In the genomic region with DNA sequence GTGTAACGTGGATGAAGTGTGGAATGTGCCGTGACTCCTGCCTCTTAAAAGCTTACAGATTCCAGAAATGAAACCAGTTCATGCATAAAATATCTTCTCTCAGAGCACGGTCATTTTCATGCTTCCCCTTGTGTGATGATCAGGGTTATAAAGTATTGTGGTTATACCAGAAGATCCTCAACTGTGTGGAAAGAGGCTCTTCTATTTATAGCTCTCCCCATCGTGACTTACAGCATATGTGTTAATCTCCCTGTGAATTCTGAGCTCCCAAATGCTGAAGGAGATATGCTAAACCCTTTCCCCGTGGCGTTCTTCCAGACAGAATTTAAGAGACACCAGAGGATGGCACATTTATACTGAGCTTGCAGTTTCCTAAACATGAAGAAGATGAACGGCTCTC, we compare ENCODE assay signal across 15 cellular contexts.
A peak's percentile ranks its signal among the peaks of the same experiment; 100 is the strongest.
DNase-seq lines count a peak whose midpoint lies in the region; ATAC-seq and TF ChIP-seq lines count a peak whose summit lies in the region.
"Had no signal": no experiment of that assay in that cellular context is flagged by ENCODE, and none has a peak within 500 bp of the region (broad histone marks: within the 10 kb centered on the region; RNA-seq: fewer than 3 reads in every experiment).

No MANE protein-coding gene starts in this region.

- H3K36me3 Mint-ChIP-seq in activated naive CD4-positive, alpha-beta T cell treated with anti-CD3 and anti-CD28 coated beads for 36 hours (ENCODE audit: low read depth): no peaks in the 10 kb centered on the region
- peaks cover 7% of the 10 kb centered on the region for H3K36me3 Mint-ChIP-seq in effector memory CD8-positive, alpha-beta T cell (ENCODE audit: insufficient read depth)
- H3K36me3 Mint-ChIP-seq: CD4-positive, alpha-beta memory T cell had no signal

- H3K27ac ChIP-seq in HL-60 (replicated peaks): peak overlapping the region; percentile 45
- H3K27ac ChIP-seq: body of pancreas, sigmoid colon had no signal

- no peak overlapping the region for H3K4me3 Mint-ChIP-seq in activated naive CD4-positive, alpha-beta T cell treated with anti-CD3 and anti-CD28 coated beads for 36 hours
- no peak overlapping the region for H3K4me3 Mint-ChIP-seq in effector memory CD8-positive, alpha-beta T cell
- H3K4me3 Mint-ChIP-seq: CD4-positive, alpha-beta memory T cell had no signal

- no peaks in the 10 kb centered on the region for H3K27me3 ChIP-seq in HL-60 (ENCODE audit: insufficient read depth, poor library complexity, severe bottlenecking)

- H3K9me3 Mint-ChIP-seq in activated naive CD4-positive, alpha-beta T cell treated with anti-CD3 and anti-CD28 coated beads for 36 hours: no peaks in the 10 kb centered on the region
- H3K9me3 Mint-ChIP-seq in effector memory CD8-positive, alpha-beta T cell: no peaks in the 10 kb centered on the region
- H3K9me3 Mint-ChIP-seq: activated T-helper 2 cell treated with anti-CD3 and anti-CD28 coated beads, Interferon-gamma antibody, Interleukin-2, Interleukin-4, amounts not matched to agents 10 μg/mL and 5 μg/mL and 100 μg/mL, durations not matched to agents 14 hours and 24 hours and 36 hours; CD4-positive, alpha-beta memory T cell had no signal

- H3K27ac Mint-ChIP-seq in activated naive CD4-positive, alpha-beta T cell treated with anti-CD3 and anti-CD28 coated beads for 36 hours: no peak overlapping the region
- peak overlapping the region in 1 of 2 donors; percentile 3 for H3K27ac Mint-ChIP-seq in effector memory CD8-positive, alpha-beta T cell
- H3K27ac Mint-ChIP-seq: activated T-helper 2 cell treated with anti-CD3 and anti-CD28 coated beads, Interferon-gamma antibody, Interleukin-2, Interleukin-4, amounts not matched to agents 10 μg/mL and 5 μg/mL and 100 μg/mL, durations not matched to agents 14 hours and 24 hours and 36 hours; CD4-positive, alpha-beta memory T cell had no signal

- CTCF ChIA-PET in activated naive CD4-positive, alpha-beta T cell treated with anti-CD3 and anti-CD28 coated beads for 36 hours (lab: Charles Lee): interaction anchor here (1.7 kb wide), 1 partner anchor 60 kb away, joined by 4 read pairs; no protein-coding TSS in a partner anchor

- H3K4me3 ChIP-seq in AG10803 (ENCODE audit: low read length) (peak overlapping the region; percentile 40), HL-60 (replicated peaks; ENCODE audit: insufficient read depth, low read length) (peak overlapping the region; percentile 14)
- H3K4me3 ChIP-seq: body of pancreas, sigmoid colon had no signal

- peak; percentile 85 for DNase-seq in AG10803 (ENCODE audit: low read depth)
- peak in 1 of 2 experiments; percentile 66 for DNase-seq in HL-60 (ENCODE audit: low read depth in 1 of 2, low spot score in 1 of 2)
- peak; percentile 92 for DNase-seq in SKM-1 treated with dmso at 0.1 percent for 144 hours (lab: John Stamatoyannopoulos, UW; ENCODE audit: unreplicated experiment)
- peak; percentile 78 for DNase-seq in myocyte (ENCODE audit: low read depth)
- DNase-seq in activated naive CD4-positive, alpha-beta T cell treated with anti-CD3 and anti-CD28 coated beads for 36 hours: no peak
- no peak for DNase-seq in islet precursor cell
- no peak for DNase-seq in effector memory CD8-positive, alpha-beta T cell
- DNase-seq: CD4-positive, alpha-beta memory T cell; GOT3; midbrain; sigmoid colon had no signal

- ATAC-seq in effector memory CD8-positive, alpha-beta T cell (replicated peaks): no peak
- ATAC-seq in GM21515 (IDR thresholded peaks at IDR 0.05; ENCODE audit: unreplicated experiment): no peak
- ATAC-seq: activated CD4-positive, CD25-positive, alpha-beta regulatory T cell treated with anti-CD3 and anti-CD28 coated beads, Interleukin-2, amount 50 U/mL, for 24 hours; body of pancreas had no signal

- peaks cover 5% of the 10 kb centered on the region for H3K4me1 Mint-ChIP-seq in activated naive CD4-positive, alpha-beta T cell treated with anti-CD3 and anti-CD28 coated beads for 36 hours (ENCODE audit: low read depth)
- peaks cover 7 to 8% of the 10 kb centered on the region in 2 donors for H3K4me1 Mint-ChIP-seq in effector memory CD8-positive, alpha-beta T cell (ENCODE audit: low read depth in 2 of 2)

- H3K27me3 Mint-ChIP-seq in activated naive CD4-positive, alpha-beta T cell treated with anti-CD3 and anti-CD28 coated beads for 36 hours (ENCODE audit: low read depth): peaks cover 5% of the 10 kb centered on the region
- H3K27me3 Mint-ChIP-seq in effector memory CD8-positive, alpha-beta T cell: no peaks in the 10 kb centered on the region

- TF ChIP-seq CTCF in AG10803 (conservative IDR thresholded peaks at IDR 0.05; ENCODE audit: low read length): no peak
- no peak for TF ChIP-seq CTCF in HL-60 (IDR thresholded peaks at IDR 0.05; ENCODE audit: insufficient read depth, low read length)

- intact Hi-C loops in activated naive CD4-positive, alpha-beta T cell treated with anti-CD3 and anti-CD28 coated beads for 36 hours (cut with micrococcal nuclease): no loop called here

Comparison
In these comparisons a context has a peak if more than half of its experiments do, and no peak if none do; other contexts are left out.
1. DNase-seq: peak in AG10803 (single experiment), SKM-1 treated with dmso at 0.1 percent for 144 hours (single experiment) and myocyte (single experiment); none in activated naive CD4-positive, alpha-beta T cell treated with anti-CD3 and anti-CD28 coated beads for 36 hours (single experiment), islet precursor cell (single experiment) and effector memory CD8-positive, alpha-beta T cell (0 of 3).